ENCODE assay signal across 1 cellular context in the genomic region with DNA sequence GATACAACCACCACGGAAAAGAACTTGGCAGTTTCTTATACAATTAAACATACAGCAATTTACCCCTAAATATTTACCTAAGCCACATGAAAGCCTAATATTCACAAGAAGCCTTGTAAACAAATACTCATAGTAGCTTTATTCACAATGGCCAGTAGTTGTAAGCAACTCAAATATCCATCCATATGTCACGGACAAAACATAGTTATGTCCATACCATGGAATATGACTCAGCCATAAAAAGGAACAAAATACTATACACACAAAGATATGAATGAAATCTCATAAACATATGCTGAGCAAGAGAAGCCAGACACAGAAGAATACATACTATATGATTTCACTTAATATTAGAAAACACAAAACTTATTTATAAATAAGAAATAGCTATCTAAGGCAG.
TF ChIP-seq lines count a peak whose summit lies in the region.

No MANE protein-coding gene starts in this region.

TF ChIP-seq in GM12878, 131 proteins besides CTCF, POLR2A, EP300 and RAD21:
- no peak for TF ChIP-seq TCF7 (IDR thresholded peaks at IDR 0.05; ENCODE audit: borderline replicate concordance)
